22 cellular contexts compared by ENCODE assay signal in the genomic region with DNA sequence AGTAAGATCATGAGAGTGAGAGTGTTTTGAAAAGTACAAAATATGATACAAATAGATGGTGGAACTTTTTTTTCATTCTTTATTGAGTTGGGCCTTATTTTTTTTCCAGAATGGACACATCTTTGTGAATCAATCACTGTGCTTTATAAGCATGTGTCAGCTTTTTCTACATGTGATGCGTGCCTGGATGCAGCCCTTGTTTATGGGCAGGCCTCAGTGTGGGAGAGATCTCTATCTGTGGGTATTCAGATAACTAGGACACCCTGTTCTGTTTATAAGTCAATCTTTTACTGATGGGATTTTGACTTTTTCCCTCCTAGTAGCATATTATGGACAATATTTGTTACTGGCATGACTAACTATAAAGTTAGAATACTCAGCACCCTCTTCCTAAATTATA. TPM values are rescaled to one million over a fixed set of nuclear protein-coding genes. Genes with fewer than 3 reads are reported as not detected.
A peak's percentile ranks its signal among the peaks of the same experiment; 100 is the strongest.
DNase-seq lines count a peak whose midpoint lies in the region; ATAC-seq and TF ChIP-seq lines count a peak whose summit lies in the region.
"Had no signal": no experiment of that assay in that cellular context is flagged by ENCODE, and none has a peak within 500 bp of the region (broad histone marks: within the 10 kb centered on the region; RNA-seq: fewer than 3 reads in every experiment).

No MANE protein-coding gene starts in this region.

- TF ChIP-seq EP300 in gastroesophageal sphincter (IDR thresholded peaks at IDR 0.05) = no peak

- WGBS in gastroesophageal sphincter (ENCODE audit: low coverage in 1 of 2), 2 donors = 59% methylated on average over 1 of the region's 1 CpG; no CpG with 5 or more reads in 1 of the 2 donors

- ATAC-seq in naive thymus-derived CD4-positive, alpha-beta T cell = no peak
- ATAC-seq in gastroesophageal sphincter = no peak
- ATAC-seq: GM12878, heart left ventricle had no signal

- TF ChIP-seq POLR2A in gastroesophageal sphincter (IDR thresholded peaks at IDR 0.05) = no peak

- peaks cover 2% of the 10 kb centered on the region for H3K27me3 Mint-ChIP-seq in IgD-negative memory B cell
- no peaks in the 10 kb centered on the region for H3K27me3 Mint-ChIP-seq in activated T-helper 2 cell treated with anti-CD3 and anti-CD28 coated beads, Interferon-gamma antibody, Interleukin-2, Interleukin-4, amounts not matched to agents 10 μg/mL and 5 μg/mL and 100 μg/mL, durations not matched to agents 14 hours and 24 hours and 36 hours (ENCODE audit: low read depth)
- H3K27me3 Mint-ChIP-seq in naive thymus-derived CD4-positive, alpha-beta T cell = no peaks in the 10 kb centered on the region

- H3K27ac Mint-ChIP-seq in IgD-negative memory B cell = peak overlapping the region in 2 of 3 donors; percentile 64 to 88
- H3K27ac Mint-ChIP-seq in activated T-helper 2 cell treated with anti-CD3 and anti-CD28 coated beads, Interferon-gamma antibody, Interleukin-2, Interleukin-4, amounts not matched to agents 10 μg/mL and 5 μg/mL and 100 μg/mL, durations not matched to agents 14 hours and 24 hours and 36 hours = peak overlapping the region; percentile 89
- H3K27ac Mint-ChIP-seq in naive thymus-derived CD4-positive, alpha-beta T cell = peak overlapping the region; percentile 87 to 99 (median 94)
- H3K27ac Mint-ChIP-seq: HFFc6 had no signal

- no peak overlapping the region for H3K9ac ChIP-seq in BLaER1 treated with 17β-estradiol and CSF1 and Interleukin-3, amounts not matched to agents 10 nM and 100 nM

- H3K36me3 Mint-ChIP-seq in IgD-negative memory B cell = no peaks in the 10 kb centered on the region
- peaks cover 3% of the 10 kb centered on the region for H3K36me3 Mint-ChIP-seq in activated T-helper 2 cell treated with anti-CD3 and anti-CD28 coated beads, Interferon-gamma antibody, Interleukin-2, Interleukin-4, amounts not matched to agents 10 μg/mL and 5 μg/mL and 100 μg/mL, durations not matched to agents 14 hours and 24 hours and 36 hours (ENCODE audit: low read depth)
- H3K36me3 Mint-ChIP-seq in naive thymus-derived CD4-positive, alpha-beta T cell = peaks cover 0 to 23% (median 0%) of the 10 kb centered on the region in 5 donors

- POLR2A ChIA-PET in naive thymus-derived CD4-positive, alpha-beta T cell (lab: Charles Lee) = interaction anchor here (0.6 to 27.7 kb wide), 12 partner anchors 10 to 105 kb away, joined by 3 to 1000 read pairs (median 5); a partner anchor contains a TSS

- peaks cover 52 to 59% (median 57%) of the 10 kb centered on the region in 3 donors for H3K4me1 Mint-ChIP-seq in IgD-negative memory B cell
- H3K4me1 Mint-ChIP-seq in activated T-helper 2 cell treated with anti-CD3 and anti-CD28 coated beads, Interferon-gamma antibody, Interleukin-2, Interleukin-4, amounts not matched to agents 10 μg/mL and 5 μg/mL and 100 μg/mL, durations not matched to agents 14 hours and 24 hours and 36 hours (ENCODE audit: low read depth) = peaks cover 69% of the 10 kb centered on the region
- peaks cover 51 to 94% (median 86%) of the 10 kb centered on the region in 7 donors for H3K4me1 Mint-ChIP-seq in naive thymus-derived CD4-positive, alpha-beta T cell
- H3K4me1 Mint-ChIP-seq: neural crest cell had no signal

- intact Hi-C loops in activated T-helper 2 cell treated with anti-CD3 and anti-CD28 coated beads, Interferon-gamma antibody, Interleukin-2, Interleukin-4, amounts not matched to agents 10 μg/mL and 5 μg/mL and 100 μg/mL, durations not matched to agents 14 hours and 24 hours and 36 hours (cut with micrococcal nuclease) = no loop called here
- intact Hi-C loops in naive thymus-derived CD4-positive, alpha-beta T cell (cut with micrococcal nuclease) = loop anchor here (2.0 kb wide), 1 partner anchor 15 kb away; no protein-coding TSS in a partner anchor
- intact Hi-C loops in ascending aorta (cut with DNase I) = no loop called here

- H3K27me3 ChIP-seq in BLaER1 treated with 17β-estradiol and CSF1 and Interleukin-3, amounts not matched to agents 10 nM and 100 nM = no peaks in the 10 kb centered on the region
- H3K27me3 ChIP-seq in naive thymus-derived CD4-positive, alpha-beta T cell (ENCODE audit: control insufficient read depth in 2 of 2, insufficient read depth in 2 of 2, low read length in 2 of 2) = no peaks in the 10 kb centered on the region
- H3K27me3 ChIP-seq in gastroesophageal sphincter (no peaks in the 10 kb centered on the region), ascending aorta (no peaks in the 10 kb centered on the region)
- H3K27me3 ChIP-seq: adrenal gland, cardiac muscle cell had no signal

- TF ChIP-seq CTCF in gastroesophageal sphincter (IDR thresholded peaks at IDR 0.05) = no peak
- no peak for TF ChIP-seq CTCF in ascending aorta (IDR thresholded peaks at IDR 0.05)

- H3K4me2 ChIP-seq in BLaER1 treated with 17β-estradiol and CSF1 and Interleukin-3, amounts not matched to agents 10 nM and 100 nM = peak overlapping the region in 9 of 11 experiments; percentile 10 to 99 (median 95); a peak in 13 of 22 replicates

- CTCF ChIA-PET in naive thymus-derived CD4-positive, alpha-beta T cell (lab: Charles Lee) = interaction anchor here (0.7 to 1.5 kb wide), 3 partner anchors 10 to 47 kb away, joined by 3 read pairs; no protein-coding TSS in a partner anchor

- no peaks in the 10 kb centered on the region for H3K9me3 Mint-ChIP-seq in IgD-negative memory B cell
- H3K9me3 Mint-ChIP-seq in activated T-helper 2 cell treated with anti-CD3 and anti-CD28 coated beads, Interferon-gamma antibody, Interleukin-2, Interleukin-4, amounts not matched to agents 10 μg/mL and 5 μg/mL and 100 μg/mL, durations not matched to agents 14 hours and 24 hours and 36 hours = peaks cover 14% of the 10 kb centered on the region
- H3K9me3 Mint-ChIP-seq in naive thymus-derived CD4-positive, alpha-beta T cell = peaks cover 0 to 8% (median 0%) of the 10 kb centered on the region in 11 donors
- H3K9me3 Mint-ChIP-seq: neural crest cell had no signal

- no peak overlapping the region; a peak in 1 of 22 replicates for H3K27ac ChIP-seq in BLaER1 treated with 17β-estradiol and CSF1 and Interleukin-3, amounts not matched to agents 10 nM and 100 nM
- peak overlapping the region; percentile 66 for H3K27ac ChIP-seq in naive thymus-derived CD4-positive, alpha-beta T cell (ENCODE audit: low read depth, low read length)
- H3K27ac ChIP-seq in gastroesophageal sphincter (no peak overlapping the region), ascending aorta (no peak overlapping the region)
- H3K27ac ChIP-seq: adrenal gland, cardiac muscle cell had no signal

- no peaks in the 10 kb centered on the region for H3K9me3 ChIP-seq in BLaER1 treated with 17β-estradiol and CSF1 and Interleukin-3, amounts not matched to agents 10 nM and 100 nM (replicated peaks in 1 of 11)
- no peaks in the 10 kb centered on the region for H3K9me3 ChIP-seq in naive thymus-derived CD4-positive, alpha-beta T cell (ENCODE audit: control insufficient read depth in 2 of 3, low read length in 3 of 3)
- no peaks in the 10 kb centered on the region for H3K9me3 ChIP-seq in gastroesophageal sphincter
- H3K9me3 ChIP-seq in ascending aorta = no peaks in the 10 kb centered on the region
- H3K9me3 ChIP-seq: adrenal gland, heart left ventricle had no signal

- H3K4me1 ChIP-seq in BLaER1 treated with 17β-estradiol and CSF1 and Interleukin-3, amounts not matched to agents 10 nM and 100 nM = peaks cover 48 to 57% (median 54%) of the 10 kb centered on the region in 10 experiments
- H3K4me1 ChIP-seq in naive thymus-derived CD4-positive, alpha-beta T cell (ENCODE audit: control insufficient read depth in 2 of 2, insufficient read depth in 2 of 2, low read length in 2 of 2) = peaks cover 68 to 72% of the 10 kb centered on the region in 2 donors
- H3K4me1 ChIP-seq in gastroesophageal sphincter (no peaks in the 10 kb centered on the region), ascending aorta (no peaks in the 10 kb centered on the region)
- H3K4me1 ChIP-seq: adrenal gland had no signal

- no peak overlapping the region for H3K4me3 ChIP-seq in BLaER1 treated with 17β-estradiol and CSF1 and Interleukin-3, amounts not matched to agents 10 nM and 100 nM
- peak overlapping the region; percentile 17 for H3K4me3 ChIP-seq in naive thymus-derived CD4-positive, alpha-beta T cell (ENCODE audit: low read length)
- H3K4me3 ChIP-seq in gastroesophageal sphincter (no peak overlapping the region), ascending aorta (no peak overlapping the region)
- H3K4me3 ChIP-seq: adrenal gland, cardiac muscle cell, GM12878, heart left ventricle had no signal

- no peak for DNase-seq in activated T-helper 2 cell treated with anti-CD3 and anti-CD28 coated beads, Interferon-gamma antibody, Interleukin-2, Interleukin-4, amounts not matched to agents 10 μg/mL and 5 μg/mL and 100 μg/mL, durations not matched to agents 14 hours and 24 hours and 36 hours (ENCODE audit: low spot score)
- no peak for DNase-seq in naive thymus-derived CD4-positive, alpha-beta T cell
- DNase-seq in UCSD-AML1 (lab: John Stamatoyannopoulos, UW; ENCODE audit: unreplicated experiment) (no peak), NCI-H1105 treated with DMSO at 0.1 percent for 48 hours (lab: John Stamatoyannopoulos, UW) (no peak), ascending aorta (ENCODE audit: low spot score in 2 of 2) (no peak)
- DNase-seq: activated CD8-positive, alpha-beta memory T cell treated with anti-CD3 and anti-CD28 coated beads, Interleukin-2, amount 50 U/mL, for 4 hours; adrenal gland; Calu3; effector CD8-positive, alpha-beta T cell; heart left ventricle; HFFc6; NCI-H1436; NCI-H2171 treated with DMSO at 0.1 percent for 48 hours; NCI-H748 treated with DMSO at 0.1 percent for 48 hours; RPMI8226 had no signal

- no peak overlapping the region for H3K4me3 Mint-ChIP-seq in IgD-negative memory B cell
- peak overlapping the region; percentile 61 for H3K4me3 Mint-ChIP-seq in activated T-helper 2 cell treated with anti-CD3 and anti-CD28 coated beads, Interferon-gamma antibody, Interleukin-2, Interleukin-4, amounts not matched to agents 10 μg/mL and 5 μg/mL and 100 μg/mL, durations not matched to agents 14 hours and 24 hours and 36 hours (ENCODE audit: low read depth)
- H3K4me3 Mint-ChIP-seq in naive thymus-derived CD4-positive, alpha-beta T cell = peak overlapping the region; percentile 54 to 99 (median 72)
- H3K4me3 Mint-ChIP-seq: HFFc6, neural crest cell had no signal

- H4K20me1 ChIP-seq in BLaER1 treated with 17β-estradiol and CSF1 and Interleukin-3, amounts not matched to agents 10 nM and 100 nM = no peaks in the 10 kb centered on the region

- no peaks in the 10 kb centered on the region for H3K36me3 ChIP-seq in BLaER1 treated with 17β-estradiol and CSF1 and Interleukin-3, amounts not matched to agents 10 nM and 100 nM
- no peaks in the 10 kb centered on the region for H3K36me3 ChIP-seq in naive thymus-derived CD4-positive, alpha-beta T cell (ENCODE audit: control insufficient read depth in 2 of 3, insufficient read depth in 3 of 3, low read length in 3 of 3)
- H3K36me3 ChIP-seq in gastroesophageal sphincter (no peaks in the 10 kb centered on the region), ascending aorta (no peaks in the 10 kb centered on the region)
- H3K36me3 ChIP-seq: adrenal gland, cardiac muscle cell, heart left ventricle had no signal

RNA-seq across cellular contexts. Expression of a gene that starts 42.9 kb away (rescaled TPM):
- 213 TPM for polyA plus RNA-seq in IgD-negative memory B cell
- 360 and 371 TPM in 2 replicates for total RNA-seq in activated T-helper 2 cell treated with anti-CD3 and anti-CD28 coated beads, Interferon-gamma antibody, Interleukin-2, Interleukin-4, amounts not matched to agents 10 μg/mL and 5 μg/mL and 100 μg/mL, durations not matched to agents 14 hours and 24 hours and 36 hours
- total RNA-seq in naive thymus-derived CD4-positive, alpha-beta T cell = 100 to 1,000 TPM; 388 to 548 (median 463) TPM
- 100 to 1,000 TPM; 258 to 318 TPM for polyA plus RNA-seq in naive thymus-derived CD4-positive, alpha-beta T cell
- total RNA-seq in gastroesophageal sphincter (10 to 100 TPM in 1 of 4 donors, 1 to 10 TPM in 3; 2.5 to 14.1 (median 5.9) TPM), ascending aorta (3.6 TPM)
- total RNA-seq: HFFc6, LHCN-M2 had no signal
- polyA plus RNA-seq: cardiac muscle cell had no signal

Comparison
In these comparisons a context has a peak if more than half of its experiments do, and no peak if none do; other contexts are left out.
1. H3K4me3 Mint-ChIP-seq: peak in activated T-helper 2 cell treated with anti-CD3 and anti-CD28 coated beads, Interferon-gamma antibody, Interleukin-2, Interleukin-4, amounts not matched to agents 10 μg/mL and 5 μg/mL and 100 μg/mL, durations not matched to agents 14 hours and 24 hours and 36 hours (single experiment) and naive thymus-derived CD4-positive, alpha-beta T cell (10 of 10); none in IgD-negative memory B cell (0 of 4).
2. RNA of a gene that starts 42.9 kb away (total RNA-seq): 388 to 548 TPM in naive thymus-derived CD4-positive, alpha-beta T cell and 360 to 371 TPM in activated T-helper 2 cell treated with anti-CD3 and anti-CD28 coated beads, Interferon-gamma antibody, Interleukin-2, Interleukin-4, amounts not matched to agents 10 μg/mL and 5 μg/mL and 100 μg/mL, durations not matched to agents 14 hours and 24 hours and 36 hours; 2.5 to 14.1 TPM in gastroesophageal sphincter and 3.6 TPM in ascending aorta (single experiment); every median in the first group is over 10 times any median in the second.
3. intact Hi-C loops: an anchor here in naive thymus-derived CD4-positive, alpha-beta T cell (2.0 kb wide); none called in activated T-helper 2 cell treated with anti-CD3 and anti-CD28 coated beads, Interferon-gamma antibody, Interleukin-2, Interleukin-4, amounts not matched to agents 10 μg/mL and 5 μg/mL and 100 μg/mL, durations not matched to agents 14 hours and 24 hours and 36 hours and ascending aorta.
4. Peak in every context shown above with its lines, with median percentiles within 50 percentile points of each other: H3K27ac Mint-ChIP-seq.